In the genomic region with DNA sequence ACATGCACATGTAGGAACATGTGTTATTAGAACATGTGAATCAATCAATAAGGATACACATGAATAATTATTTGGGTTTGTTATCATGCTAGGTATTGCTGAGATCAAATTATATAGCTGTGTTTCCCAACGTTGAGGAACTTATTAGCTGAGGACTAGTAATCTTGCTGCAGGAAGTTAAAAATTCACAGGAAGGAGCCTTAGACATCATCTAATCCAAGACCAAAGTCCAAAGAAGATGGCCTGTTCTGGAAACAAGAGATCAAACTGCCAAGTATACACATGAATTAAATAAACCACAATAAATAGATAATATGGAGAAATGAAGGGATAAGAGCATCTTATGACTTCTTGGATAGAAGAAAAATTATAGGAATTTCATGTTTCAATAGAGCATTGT, we compare ENCODE assay signal across 32 cellular contexts.
"Had no signal": no experiment of that assay in that cellular context is flagged by ENCODE, and none has a peak within 500 bp of the region (broad histone marks: within the 10 kb centered on the region; RNA-seq: fewer than 3 reads in every experiment).

No MANE protein-coding gene starts in this region.

- H3K27me3 Mint-ChIP-seq: activated B cell treated with CpG ODN at 0.5 μM for 24 hours; activated CD4-positive, alpha-beta T cell treated with anti-CD3 and anti-CD28 coated beads, Interleukin-2, amount 10 ng/mL, durations not matched to agents 24 days and 14 days; activated CD8-positive, alpha-beta memory T cell treated with anti-CD3 and anti-CD28 coated beads, Interleukin-2, amount 10 ng/mL, durations not matched to agents 7 days and 5 days; activated naive CD8-positive, alpha-beta T cell; activated T-cell treated with anti-CD3 and anti-CD28 coated beads, Interleukin-2, amount 50 U/mL, for 24 hours; brain; T-cell had no signal

- H3K4me3 Mint-ChIP-seq: activated B cell treated with CpG ODN at 0.5 μM for 24 hours; activated CD4-positive, alpha-beta T cell treated with anti-CD3 and anti-CD28 coated beads, Interleukin-2, amount 10 ng/mL, durations not matched to agents 24 days and 14 days; activated CD8-positive, alpha-beta memory T cell treated with anti-CD3 and anti-CD28 coated beads, Interleukin-2, amount 10 ng/mL, durations not matched to agents 7 days and 5 days; activated naive CD8-positive, alpha-beta T cell; activated T-cell treated with anti-CD3 and anti-CD28 coated beads, Interleukin-2, amount 50 U/mL, for 24 hours; activated T-helper 1 cell treated with anti-CD3 and anti-CD28 coated beads, Interleukin-12 subunit alpha, Interleukin-12 subunit beta, Interleukin-2, Interleukin-4 antibody, amounts not matched to agents 30 ng/mL and 10 ng/mL and 1 ng/mL, durations not matched to agents 14 hours and 24 hours and 36 hours; brain; T-cell had no signal

- H3K27ac Mint-ChIP-seq: activated B cell treated with CpG ODN at 0.5 μM for 24 hours; activated CD4-positive, alpha-beta T cell treated with anti-CD3 and anti-CD28 coated beads, Interleukin-2, amount 10 ng/mL, durations not matched to agents 24 days and 14 days; activated CD8-positive, alpha-beta memory T cell treated with anti-CD3 and anti-CD28 coated beads, Interleukin-2, amount 10 ng/mL, durations not matched to agents 7 days and 5 days; activated naive CD8-positive, alpha-beta T cell; activated T-cell treated with anti-CD3 and anti-CD28 coated beads, Interleukin-2, amount 50 U/mL, for 24 hours; activated T-helper 1 cell treated with anti-CD3 and anti-CD28 coated beads, Interleukin-12 subunit alpha, Interleukin-12 subunit beta, Interleukin-2, Interleukin-4 antibody, amounts not matched to agents 30 ng/mL and 10 ng/mL and 1 ng/mL, durations not matched to agents 14 hours and 24 hours and 36 hours; T-cell had no signal

- H3K9me3 ChIP-seq: MG63 had no signal

- H3K9me3 Mint-ChIP-seq: activated B cell treated with CpG ODN at 0.5 μM for 24 hours; activated CD4-positive, alpha-beta T cell treated with anti-CD3 and anti-CD28 coated beads, Interleukin-2, amount 10 ng/mL, durations not matched to agents 24 days and 14 days; activated T-cell treated with anti-CD3 and anti-CD28 coated beads, Interleukin-2, amount 50 U/mL, for 24 hours; activated T-helper 1 cell treated with anti-CD3 and anti-CD28 coated beads, Interleukin-12 subunit alpha, Interleukin-12 subunit beta, Interleukin-2, Interleukin-4 antibody, amounts not matched to agents 30 ng/mL and 10 ng/mL and 1 ng/mL, durations not matched to agents 14 hours and 24 hours and 36 hours; T-cell had no signal

- H3K4me3 ChIP-seq: cardiac muscle cell, MG63, SK-N-MC had no signal

- H3K36me3 Mint-ChIP-seq: activated CD8-positive, alpha-beta memory T cell treated with anti-CD3 and anti-CD28 coated beads, Interleukin-2, amount 10 ng/mL, durations not matched to agents 7 days and 5 days had no signal

- H3K27me3 ChIP-seq: cardiac muscle cell, MG63 had no signal

- H3K4me1 Mint-ChIP-seq: activated B cell treated with CpG ODN at 0.5 μM for 24 hours; activated CD4-positive, alpha-beta T cell treated with anti-CD3 and anti-CD28 coated beads, Interleukin-2, amount 10 ng/mL, durations not matched to agents 24 days and 14 days; activated CD8-positive, alpha-beta memory T cell treated with anti-CD3 and anti-CD28 coated beads, Interleukin-2, amount 10 ng/mL, durations not matched to agents 7 days and 5 days had no signal

- FAIRE-seq: astrocyte, TTC549 had no signal

- ATAC-seq: activated CD8-positive, alpha-beta memory T cell treated with anti-CD3 and anti-CD28 coated beads, Interleukin-2, amount 10 ng/mL, durations not matched to agents 7 days and 5 days; Panc1; Right ventricle myocardium inferior had no signal

- DNase-seq: activated B cell treated with CpG ODN at 0.5 μM for 24 hours; activated CD4-positive, alpha-beta T cell treated with anti-CD3 and anti-CD28 coated beads for 1 hour; activated CD4-positive, alpha-beta T cell treated with anti-CD3 and anti-CD28 coated beads, Interleukin-2, amount 10 ng/mL, durations not matched to agents 24 days and 14 days; activated CD4-positive, alpha-beta T cell treated with anti-CD3 and anti-CD28 coated beads, Interleukin-2, amount 50 U/mL, for 48 hours; activated CD8-positive, alpha-beta memory T cell treated with anti-CD3 and anti-CD28 coated beads, Interleukin-2, amount 10 ng/mL, durations not matched to agents 7 days and 5 days; activated effector memory CD4-positive, alpha-beta T cell treated with Interleukin-2 at 50 U/mL for 16 hours; activated naive CD4-positive, alpha-beta T cell; activated T-cell treated with anti-CD3 and anti-CD28 coated beads, Interleukin-2, amount 50 U/mL, for 24 hours; amygdala; KG1; MG63; MV-4-11; NCI-H1092 treated with DMSO at 0.1 percent for 48 hours; NCI-H1417 treated with DMSO at 0.1 percent for 48 hours; NCI-H1694; NCI-H2029; NCI-H2107; NCI-H2171 treated with DMSO at 0.1 percent for 48 hours; NCI-H226; NCI-H526 treated with DMSO at 0.1 percent for 48 hours; RPMI8226; T-cell; T1000 had no signal

- H3K36me3 ChIP-seq: cardiac muscle cell, MG63 had no signal

- H3K27ac ChIP-seq: cardiac muscle cell, SK-N-MC had no signal
